ENCODE assay signal across 10 cellular contexts in the genomic region with DNA sequence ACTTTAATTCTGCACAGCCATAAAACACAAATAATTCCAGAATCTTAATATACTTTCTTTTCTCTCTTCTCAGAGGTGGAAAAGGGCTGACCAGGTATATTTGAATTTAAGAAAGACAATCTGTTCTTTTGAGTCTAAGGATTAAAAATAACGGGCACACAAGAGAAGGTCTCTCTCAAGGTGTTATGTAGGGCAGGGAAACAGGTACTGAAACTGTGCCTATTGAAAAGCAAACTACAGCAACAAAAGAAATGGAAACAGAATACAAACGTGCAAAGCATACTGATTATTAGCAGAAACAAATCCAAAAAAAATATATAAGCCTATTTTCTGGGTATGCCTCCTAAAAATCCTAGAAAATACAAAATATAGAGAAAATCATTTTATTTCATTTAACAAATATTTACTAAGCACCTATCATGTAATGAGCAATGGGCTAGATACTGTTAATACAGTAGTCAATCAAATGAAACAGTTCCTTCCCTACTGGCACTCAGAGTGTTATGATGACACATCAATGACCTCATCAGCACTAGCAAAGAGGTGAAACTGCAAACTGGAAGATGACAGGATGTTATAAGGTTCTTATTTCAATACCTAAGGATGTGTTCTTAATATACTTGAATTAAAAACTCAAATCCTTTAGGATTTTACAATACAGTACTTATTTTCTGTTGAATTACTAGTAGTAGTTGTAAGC.
DNase-seq lines count a peak whose midpoint lies in the region; ATAC-seq and TF ChIP-seq lines count a peak whose summit lies in the region.
"Had no signal": no experiment of that assay in that cellular context is flagged by ENCODE, and none has a peak within 500 bp of the region (broad histone marks: within the 10 kb centered on the region; RNA-seq: fewer than 3 reads in every experiment).

No MANE protein-coding gene starts in this region.

- no peak for TF ChIP-seq CTCF in LNCaP clone FGC (IDR thresholded peaks at IDR 0.05; ENCODE audit: control insufficient read depth, extremely low read depth, insufficient read depth)

- H3K27me3 Mint-ChIP-seq in activated T-cell treated with anti-CD3 and anti-CD28 coated beads, Interleukin-2, amount 50 U/mL, for 72 hours (ENCODE audit: low read depth), result no peaks in the 10 kb centered on the region
- H3K27me3 Mint-ChIP-seq in central memory CD8-positive, alpha-beta T cell, result no peaks in the 10 kb centered on the region
- H3K27me3 Mint-ChIP-seq in stimulated activated memory B cell treated with anti-CD40 and anti-IgM and Interleukin-4, amounts not matched to agents 10 μg/mL and 1 μg/mL and 100 μg/mL, for 72 hours, result no peaks in the 10 kb centered on the region
- H3K27me3 Mint-ChIP-seq: B cell had no signal

- peak overlapping the region; percentile 83 for H3K27ac Mint-ChIP-seq in activated T-cell treated with anti-CD3 and anti-CD28 coated beads, Interleukin-2, amount 50 U/mL, for 72 hours
- peak overlapping the region; percentile 41 for H3K27ac Mint-ChIP-seq in central memory CD8-positive, alpha-beta T cell (ENCODE audit: low read depth)
- no peak overlapping the region for H3K27ac Mint-ChIP-seq in stimulated activated memory B cell treated with anti-CD40 and anti-IgM and Interleukin-4, amounts not matched to agents 10 μg/mL and 1 μg/mL and 100 μg/mL, for 72 hours
- H3K27ac Mint-ChIP-seq: B cell had no signal

- peak; percentile 75 to 88 for ATAC-seq in activated T-cell treated with anti-CD3 and anti-CD28 coated beads, Interleukin-2, amount 50 U/mL, for 72 hours (replicated peaks in 1 of 2)
- ATAC-seq in central memory CD8-positive, alpha-beta T cell (replicated peaks; ENCODE audit: extremely low read depth, poor library complexity, severe bottlenecking), result no peak
- peak; percentile 70 for ATAC-seq in stimulated activated memory B cell treated with anti-CD40 and anti-IgM and Interleukin-4, amounts not matched to agents 10 μg/mL and 1 μg/mL and 100 μg/mL, for 72 hours

- H3K36me3 Mint-ChIP-seq in activated T-cell treated with anti-CD3 and anti-CD28 coated beads, Interleukin-2, amount 50 U/mL, for 72 hours (ENCODE audit: insufficient read depth in 2 of 2), result peaks cover 5 to 6% of the 10 kb centered on the region in 2 donors
- no peaks in the 10 kb centered on the region for H3K36me3 Mint-ChIP-seq in central memory CD8-positive, alpha-beta T cell (ENCODE audit: insufficient read depth)
- peaks cover 29% of the 10 kb centered on the region for H3K36me3 Mint-ChIP-seq in stimulated activated memory B cell treated with anti-CD40 and anti-IgM and Interleukin-4, amounts not matched to agents 10 μg/mL and 1 μg/mL and 100 μg/mL, for 72 hours

- peaks cover 36% of the 10 kb centered on the region for H3K4me1 Mint-ChIP-seq in activated T-cell treated with anti-CD3 and anti-CD28 coated beads, Interleukin-2, amount 50 U/mL, for 72 hours (ENCODE audit: low read depth)
- peaks cover 6% of the 10 kb centered on the region for H3K4me1 Mint-ChIP-seq in central memory CD8-positive, alpha-beta T cell
- H3K4me1 Mint-ChIP-seq in stimulated activated memory B cell treated with anti-CD40 and anti-IgM and Interleukin-4, amounts not matched to agents 10 μg/mL and 1 μg/mL and 100 μg/mL, for 72 hours, result peaks cover 23% of the 10 kb centered on the region

- peak overlapping the region in 1 of 2 donors; percentile 37 for H3K4me3 Mint-ChIP-seq in activated T-cell treated with anti-CD3 and anti-CD28 coated beads, Interleukin-2, amount 50 U/mL, for 72 hours
- H3K4me3 Mint-ChIP-seq in central memory CD8-positive, alpha-beta T cell, result no peak overlapping the region
- no peak overlapping the region for H3K4me3 Mint-ChIP-seq in stimulated activated memory B cell treated with anti-CD40 and anti-IgM and Interleukin-4, amounts not matched to agents 10 μg/mL and 1 μg/mL and 100 μg/mL, for 72 hours
- H3K4me3 Mint-ChIP-seq: B cell had no signal

- DNase-seq in activated T-cell treated with anti-CD3 and anti-CD28 coated beads, Interleukin-2, amount 50 U/mL, for 72 hours, result peak in 1 of 2 donors; percentile 9
- DNase-seq in activated T-cell treated with anti-CD3 and anti-CD28 coated beads, Interleukin-2, amount 50 U/mL, for 1 hour, result no peak
- DNase-seq in LNCaP clone FGC (ENCODE audit: low read depth) (peak; percentile 38), HuH-7.5 (ENCODE audit: low spot score) (no peak), NCI-H82 treated with DMSO at 0.1 percent for 48 hours (lab: John Stamatoyannopoulos, UW; ENCODE audit: unreplicated experiment) (no peak)
- no peak for DNase-seq in central memory CD8-positive, alpha-beta T cell (ENCODE audit: low spot score in 2 of 2)
- no peak for DNase-seq in stimulated activated CD8-positive, alpha-beta memory T cell treated with anti-CD3 and anti-CD28 coated beads, Interleukin-4, amount 100 ng/mL, for 48 hours
- DNase-seq: activated T-cell treated with anti-CD3 and anti-CD28 coated beads for 4 hours had no signal

- H3K9me3 Mint-ChIP-seq in activated T-cell treated with anti-CD3 and anti-CD28 coated beads, Interleukin-2, amount 50 U/mL, for 72 hours, result no peaks in the 10 kb centered on the region
- no peaks in the 10 kb centered on the region for H3K9me3 Mint-ChIP-seq in central memory CD8-positive, alpha-beta T cell
- no peaks in the 10 kb centered on the region for H3K9me3 Mint-ChIP-seq in stimulated activated memory B cell treated with anti-CD40 and anti-IgM and Interleukin-4, amounts not matched to agents 10 μg/mL and 1 μg/mL and 100 μg/mL, for 72 hours

- no peak overlapping the region for H3K4me3 ChIP-seq in LNCaP clone FGC (ENCODE audit: low read depth, low read length)
